ENCODE assay signal across 8 cellular contexts in genomic region chr17:69525920-69526841, GRCh38.
DNase-seq lines count a peak whose midpoint lies in the region; TF ChIP-seq lines count a peak whose summit lies in the region.

No MANE protein-coding gene starts in this region.

- H3K27me3 ChIP-seq in Loucy (ENCODE audit: insufficient read depth, low read length, poor library complexity, severe bottlenecking) (no peaks in the 10 kb centered on the region), neutrophil (no peaks in the 10 kb centered on the region)

- H3K9ac ChIP-seq in Loucy (ENCODE audit: low read depth, low read length, poor library complexity, severe bottlenecking): no peak overlapping the region
- no peak overlapping the region for H3K9ac ChIP-seq in SK-N-MC (ENCODE audit: insufficient read length)

- H2AFZ ChIP-seq in Loucy (ENCODE audit: low read length): no peak overlapping the region

- H3K4me3 ChIP-seq in AG04449 (ENCODE audit: low read depth, low read length) (no peak overlapping the region), Loucy (ENCODE audit: low read length, poor library complexity, severe bottlenecking) (no peak overlapping the region), SK-N-MC (no peak overlapping the region), fibroblast of the aortic adventitia (ENCODE audit: low read depth, low read length) (no peak overlapping the region), neutrophil (ENCODE audit: low read depth in 1 of 2, low read length in 1 of 2) (no peak overlapping the region)

- no peaks in the 10 kb centered on the region for H3K79me2 ChIP-seq in Loucy (ENCODE audit: insufficient read depth, low read length)

- POLR2A ChIA-PET in AG04449 (lab: Yijun Ruan, JAX): no interaction called here

- H3F3A ChIP-seq in Loucy (ENCODE audit: low read depth): no peaks in the 10 kb centered on the region

- no peaks in the 10 kb centered on the region for H4K20me1 ChIP-seq in Loucy (ENCODE audit: insufficient read depth, low read length, poor library complexity, severe bottlenecking)

- no peak for DNase-seq in AG04449 (ENCODE audit: low read depth, low spot score)
- DNase-seq in GM03348 (ENCODE audit: low spot score): peak; percentile 67
- DNase-seq in SK-N-MC (ENCODE audit: low read depth, low spot score): peak; percentile 37
- peak; percentile 80 for DNase-seq in fibroblast of the aortic adventitia (ENCODE audit: low read depth)
- DNase-seq in GM19238 (ENCODE audit: insufficient read length, low spot score): no peak
- DNase-seq in posterior vena cava (ENCODE audit: low spot score): no peak

- intact Hi-C loops in posterior vena cava (cut with DNase I): loop anchor here in 1 of 2 donors (5.0 kb wide), 1 partner anchor 1026 kb away; no protein-coding TSS in a partner anchor

- H3K4me2 ChIP-seq in Loucy (ENCODE audit: low read depth, low read length, poor library complexity, severe bottlenecking): no peak overlapping the region

- H3K9me2 ChIP-seq in Loucy (replicated peaks; ENCODE audit: low read depth, low read length): no peaks in the 10 kb centered on the region

- H3K4me1 ChIP-seq in Loucy (ENCODE audit: insufficient read depth, low read length, poor library complexity, severe bottlenecking) (no peaks in the 10 kb centered on the region), neutrophil (ENCODE audit: control insufficient read depth in 1 of 2, insufficient read depth in 1 of 2, low read depth in 1 of 2, low read length in 1 of 2) (no peaks in the 10 kb centered on the region)

- no peak overlapping the region for H3K27ac ChIP-seq in SK-N-MC
- no peak overlapping the region for H3K27ac ChIP-seq in neutrophil

- no peaks in the 10 kb centered on the region for H3K9me3 ChIP-seq in Loucy (ENCODE audit: insufficient read depth, low read depth, low read length)
- no peaks in the 10 kb centered on the region for H3K9me3 ChIP-seq in SK-N-MC (ENCODE audit: low read depth, low read length)
- H3K9me3 ChIP-seq in neutrophil: no peaks in the 10 kb centered on the region

- peaks cover 48% of the 10 kb centered on the region; the same call in 1 of the 2 replicates for H3K36me3 ChIP-seq in Loucy (ENCODE audit: insufficient read depth, low read length)
- H3K36me3 ChIP-seq in SK-N-MC (ENCODE audit: insufficient read depth, low read length): peaks cover 31% of the 10 kb centered on the region; the same call in 1 of the 2 replicates
- peaks cover 100% of the 10 kb centered on the region for H3K36me3 ChIP-seq in neutrophil

- peak; percentile 73 for TF ChIP-seq CTCF in AG04449 (IDR thresholded peaks at IDR 0.05; ENCODE audit: insufficient read depth, low read length, missing control alignments)
- TF ChIP-seq CTCF in Loucy (conservative IDR thresholded peaks at IDR 0.05; ENCODE audit: low read length): peak; percentile 95
- TF ChIP-seq CTCF in fibroblast of the aortic adventitia (IDR thresholded peaks at IDR 0.05; ENCODE audit: insufficient read depth, low read length): peak; percentile 96
- TF ChIP-seq CTCF in neutrophil (IDR thresholded peaks at IDR 0.05): peak; percentile 61

- CTCF ChIA-PET in AG04449 (lab: Yijun Ruan, JAX): interaction anchor here (0.8 to 10.6 kb wide), 23 partner anchors 8 to 1107 kb away, joined by 3 to 120 read pairs (median 4); no protein-coding TSS in a partner anchor

Comparison
In these comparisons a context has a peak if more than half of its experiments do, and no peak if none do; other contexts are left out.
1. DNase-seq: peak in GM03348 (single experiment), SK-N-MC (single experiment) and fibroblast of the aortic adventitia (single experiment); none in AG04449 (single experiment), GM19238 (single experiment) and posterior vena cava (single experiment).
2. Peak in every context shown above with its lines, with median percentiles within 50 percentile points of each other: CTCF ChIP-seq.